ENCODE assay signal across 20 cellular contexts in genomic region chr5:81080809-81081460, GRCh38.
"Had no signal": no experiment of that assay in that cellular context is flagged by ENCODE, and none has a peak within 500 bp of the region (broad histone marks: within the 10 kb centered on the region; RNA-seq: fewer than 3 reads in every experiment).

No MANE protein-coding gene starts in this region.

- DNase-seq: activated CD4-positive, CD25-positive, alpha-beta regulatory T cell treated with anti-CD3 and anti-CD28 coated beads, Interleukin-2, amount 50 U/mL, for 72 hours; activated CD8-positive, alpha-beta memory T cell treated with anti-CD3 and anti-CD28 coated beads for 24 hours; activated CD8-positive, alpha-beta memory T cell treated with anti-CD3 and anti-CD28 coated beads, Interleukin-2, amount 50 U/mL, for 48 hours; activated effector memory CD4-positive, alpha-beta T cell treated with anti-CD3 and anti-CD28 coated beads, Interleukin-2, amount 50 U/mL, for 16 hours; activated naive CD4-positive, alpha-beta T cell treated with anti-CD3 and anti-CD28 coated beads, Interleukin-2, amount 50 U/mL, for 16 hours; activated T-cell treated with anti-CD3 and anti-CD28 coated beads, Interleukin-2, amount 50 U/mL, for 48 hours; effector memory CD4-positive, alpha-beta T cell; foreskin keratinocyte; mucosa of descending colon; naive B cell; T-helper 17 cell had no signal

- H3K4me3 ChIP-seq: ascending aorta, mucosa of descending colon, skin epidermis, thoracic aorta had no signal

- ATAC-seq: foreskin keratinocyte, mucosa of descending colon, T-helper 17 cell had no signal

- H3K4me3 Mint-ChIP-seq: dendritic cell treated with granulocyte-macrophage colony-stimulating factor and Interleukin-4, amounts not matched to agents 40 ng/mL and 50 ng/mL, for 4 days; memory B cell; naive B cell; neural crest cell; stimulated activated naive CD8-positive, alpha-beta T cell treated with anti-CD3 and anti-CD28 coated beads, Interleukin-15, Interleukin-2, amounts not matched to agents 100 ng/mL and 50 ng/mL, for 24 hours; T-helper 17 cell had no signal

- H3K4me1 Mint-ChIP-seq: memory B cell, naive B cell, neural crest cell had no signal

- H3K9me3 Mint-ChIP-seq: dendritic cell treated with granulocyte-macrophage colony-stimulating factor and Interleukin-4, amounts not matched to agents 40 ng/mL and 50 ng/mL, for 4 days; memory B cell; neural crest cell had no signal

- H3K36me3 Mint-ChIP-seq: memory B cell, naive B cell had no signal

- H3K27ac ChIP-seq: ascending aorta, foreskin keratinocyte, parathyroid adenoma, thoracic aorta, VCaP had no signal

- H3K27me3 Mint-ChIP-seq: dendritic cell treated with granulocyte-macrophage colony-stimulating factor and Interleukin-4, amounts not matched to agents 40 ng/mL and 50 ng/mL, for 4 days; memory B cell; stimulated activated naive CD8-positive, alpha-beta T cell treated with anti-CD3 and anti-CD28 coated beads, Interleukin-15, Interleukin-2, amounts not matched to agents 100 ng/mL and 50 ng/mL, for 24 hours; T-helper 17 cell had no signal

- H3K27me3 ChIP-seq: ascending aorta had no signal

- H3K27ac Mint-ChIP-seq: dendritic cell treated with granulocyte-macrophage colony-stimulating factor and Interleukin-4, amounts not matched to agents 40 ng/mL and 50 ng/mL, for 4 days; memory B cell; naive B cell; stimulated activated naive CD8-positive, alpha-beta T cell treated with anti-CD3 and anti-CD28 coated beads, Interleukin-15, Interleukin-2, amounts not matched to agents 100 ng/mL and 50 ng/mL, for 24 hours; T-helper 17 cell had no signal
